In genomic region chr19:3667766-3668165, GRCh38 we compare ENCODE assay signal across 1 cellular context.
TF ChIP-seq lines count a peak whose summit lies in the region.

No MANE protein-coding gene starts in this region.

TF ChIP-seq in GM23338, 12 proteins besides CTCF, POLR2A, EP300 and RAD21 (continued from another document):
- no peak for TF ChIP-seq REST (IDR thresholded peaks at IDR 0.05; ENCODE audit: unreplicated experiment)
- no peak for TF ChIP-seq ZNF462 (CRISPR knock-in tag; IDR thresholded peaks at IDR 0.05)
